ENCODE assay signal across 14 cellular contexts in genomic region chr7:28744951-28745350, GRCh38.
A peak's percentile ranks its signal among the peaks of the same experiment; 100 is the strongest.
DNase-seq lines count a peak whose midpoint lies in the region; ATAC-seq and TF ChIP-seq lines count a peak whose summit lies in the region.
"Had no signal": no experiment of that assay in that cellular context is flagged by ENCODE, and none has a peak within 500 bp of the region (broad histone marks: within the 10 kb centered on the region; RNA-seq: fewer than 3 reads in every experiment).

No MANE protein-coding gene starts in this region.

- CTCF ChIA-PET in A673 (lab: Charles Lee) = no interaction called here

- intact Hi-C loops in left ventricle myocardium superior (cut with micrococcal nuclease) (no loop called here), heart left ventricle (cut with DNase I) (no loop called here), left lung (cut with DNase I) (no loop called here), A673 (cut with micrococcal nuclease; ENCODE audit: unreplicated experiment) (no loop called here)

- DNase-seq in left ventricle myocardium superior = no peak
- no peak for DNase-seq in heart left ventricle
- DNase-seq in left lung = no peak
- no peak for DNase-seq in substantia nigra (lab: John Stamatoyannopoulos, UW)
- DNase-seq in activated gamma-delta T cell (lab: John Stamatoyannopoulos, UW) = no peak
- DNase-seq in A673 (ENCODE audit: low spot score) = no peak
- DNase-seq: C1 segment of cervical spinal cord; CD4-positive, alpha-beta memory T cell; DMS153; DMS79 treated with DMSO at 0.1 percent for 48 hours; EL had no signal

- H3K4me1 ChIP-seq in heart left ventricle = peaks cover 0 to 39% (median 26%) of the 10 kb centered on the region in 12 donors
- peaks cover 3 to 5% of the 10 kb centered on the region in 2 donors for H3K4me1 ChIP-seq in left lung
- H3K4me1 ChIP-seq in A673 (ENCODE audit: insufficient read depth, low read length, poor library complexity, severe bottlenecking) = peaks cover 2% of the 10 kb centered on the region

- no peak for TF ChIP-seq POLR2A in heart left ventricle (IDR thresholded peaks at IDR 0.05)

- BruUV-seq in A673 (replicated peaks; lab: Mats Ljungman, UMichigan) = no TSS peak

- peak overlapping the region in 1 of 12 donors; percentile 8 for H3K27ac ChIP-seq in heart left ventricle
- H3K27ac ChIP-seq in left lung = no peak overlapping the region
- H3K27ac ChIP-seq in substantia nigra (ENCODE audit: low read depth, low read length, poor library complexity, severe bottlenecking) = peak overlapping the region; percentile 5
- H3K27ac ChIP-seq in A673 (ENCODE audit: low read depth, low read length, poor library complexity, severe bottlenecking) = no peak overlapping the region

- H3K9me3 ChIP-seq in heart left ventricle = no peaks in the 10 kb centered on the region
- no peaks in the 10 kb centered on the region for H3K9me3 ChIP-seq in left lung
- no peaks in the 10 kb centered on the region for H3K9me3 ChIP-seq in A673 (ENCODE audit: low read depth, low read length, poor library complexity, severe bottlenecking)
- H3K9me3 ChIP-seq: HAP-1 had no signal

- POLR2A ChIA-PET in A673 (lab: Charles Lee; ENCODE audit: low non-redundant PET) = no interaction called here

- H3K4me3 ChIP-seq in heart left ventricle = no peak overlapping the region
- H3K4me3 ChIP-seq in left lung = no peak overlapping the region
- H3K4me3 ChIP-seq in A673 (ENCODE audit: low read depth, low read length, poor library complexity, severe bottlenecking) = no peak overlapping the region
- H3K4me3 ChIP-seq: HAP-1 had no signal

- H3K36me3 ChIP-seq in heart left ventricle = no peaks in the 10 kb centered on the region
- H3K36me3 ChIP-seq in left lung = no peaks in the 10 kb centered on the region
- H3K36me3 ChIP-seq in A673 (ENCODE audit: insufficient read depth, low read length, poor library complexity, severe bottlenecking) = no peaks in the 10 kb centered on the region
- H3K36me3 ChIP-seq: HAP-1 had no signal

- no peak for TF ChIP-seq CTCF in heart left ventricle (IDR thresholded peaks at IDR 0.05)
- TF ChIP-seq CTCF in left lung (IDR thresholded peaks at IDR 0.05) = no peak
- no peak for TF ChIP-seq CTCF in A673 (conservative IDR thresholded peaks at IDR 0.05; ENCODE audit: low read depth, low read length)

- ATAC-seq in left ventricle myocardium superior = peak; percentile 38
- ATAC-seq in heart left ventricle = no peak
- peak; percentile 75 for ATAC-seq in left lung
- no peak for ATAC-seq in HG03469 (IDR thresholded peaks at IDR 0.05; ENCODE audit: unreplicated experiment)
- ATAC-seq: HepG2 had no signal

- H3K27me3 ChIP-seq in heart left ventricle (no peaks in the 10 kb centered on the region), left lung (no peaks in the 10 kb centered on the region), A673 (replicated peaks; ENCODE audit: insufficient read depth, low read depth, low read length, poor library complexity) (no peaks in the 10 kb centered on the region)

- 30 to 41% (median 35%) methylated on average over 4 of the region's 4 CpGs for WGBS in heart left ventricle, 4 donors

Comparison
In these comparisons a context has a peak if more than half of its experiments do, and no peak if none do; other contexts are left out.
1. ATAC-seq: peak in left ventricle myocardium superior (single experiment) and left lung (single experiment); none in heart left ventricle (0 of 4) and HG03469 (single experiment).